Comparison of ENCODE assay signal across 25 cellular contexts in genomic region chr6:153150400-153150766, GRCh38. TPM values are rescaled to one million over a fixed set of nuclear protein-coding genes. Genes with fewer than 3 reads are reported as not detected.
DNase-seq lines count a peak whose midpoint lies in the region; ATAC-seq and TF ChIP-seq lines count a peak whose summit lies in the region.
"Had no signal": no experiment of that assay in that cellular context is flagged by ENCODE, and none has a peak within 500 bp of the region (broad histone marks: within the 10 kb centered on the region; RNA-seq: fewer than 3 reads in every experiment).

No MANE protein-coding gene starts in this region.

- H3K27me3 ChIP-seq in Caco-2 (replicated peaks; ENCODE audit: control insufficient read depth, insufficient read depth, low read length) (no peaks in the 10 kb centered on the region), endocrine pancreas (ENCODE audit: control insufficient read depth, insufficient read depth, low read length) (no peaks in the 10 kb centered on the region)
- H3K27me3 ChIP-seq: cardiac muscle cell, transverse colon had no signal

- H3K9me3 ChIP-seq in Caco-2 (no peaks in the 10 kb centered on the region), endocrine pancreas (ENCODE audit: control insufficient read depth, low read length) (no peaks in the 10 kb centered on the region)
- H3K9me3 ChIP-seq: transverse colon had no signal

- H3K27ac Mint-ChIP-seq in Caco-2 (ENCODE audit: unreplicated experiment), result no peak overlapping the region
- no peak overlapping the region for H3K27ac Mint-ChIP-seq in nephron progenitor cell
- H3K27ac Mint-ChIP-seq: activated naive CD4-positive, alpha-beta T cell treated with anti-CD3 and anti-CD28 coated beads, Interleukin-2, amount 50 U/mL, for 24 hours; activated T-helper 17 cell treated with anti-CD3 and anti-CD28 coated beads, Interleukin-2, amount 50 U/mL, for 72 hours; CD4-positive, CD25-positive, alpha-beta regulatory T cell; memory B cell; naive thymus-derived CD4-positive, alpha-beta T cell had no signal

- H3K4me1 Mint-ChIP-seq in Caco-2 (ENCODE audit: low read depth, unreplicated experiment), result no peaks in the 10 kb centered on the region
- H3K4me1 Mint-ChIP-seq in nephron progenitor cell, result peaks cover 23% of the 10 kb centered on the region
- H3K4me1 Mint-ChIP-seq: activated naive CD4-positive, alpha-beta T cell treated with anti-CD3 and anti-CD28 coated beads, Interleukin-2, amount 50 U/mL, for 24 hours; activated T-helper 17 cell treated with anti-CD3 and anti-CD28 coated beads, Interleukin-2, amount 50 U/mL, for 72 hours; memory B cell; naive thymus-derived CD4-positive, alpha-beta T cell had no signal

- ATAC-seq in left ventricle myocardium superior, result no peak
- ATAC-seq: activated T-helper 17 cell treated with anti-CD3 and anti-CD28 coated beads, Interleukin-2, amount 50 U/mL, for 72 hours; left cardiac atrium; naive thymus-derived CD4-positive, alpha-beta T cell had no signal

- H3K36me3 ChIP-seq in Caco-2 (ENCODE audit: control insufficient read depth, insufficient read depth, low read length) (no peaks in the 10 kb centered on the region), endocrine pancreas (ENCODE audit: control insufficient read depth, insufficient read depth, low read length) (no peaks in the 10 kb centered on the region)
- H3K36me3 ChIP-seq: cardiac muscle cell, spleen, transverse colon had no signal

- no peak for TF ChIP-seq CTCF in Caco-2 (IDR thresholded peaks at IDR 0.05; ENCODE audit: insufficient read depth in 1 of 2, low read depth in 1 of 2, low read length in 1 of 2, severe bottlenecking in 1 of 2, unreplicated experiment in 1 of 2)
- TF ChIP-seq CTCF in nephron progenitor cell (IDR thresholded peaks at IDR 0.05), result no peak

- no peaks in the 10 kb centered on the region for H3K4me1 ChIP-seq in Caco-2
- peaks cover 5% of the 10 kb centered on the region for H3K4me1 ChIP-seq in endocrine pancreas (ENCODE audit: control insufficient read depth, insufficient read depth, low read length)
- H3K4me1 ChIP-seq: spleen, transverse colon had no signal

- no TSS peak for BruUV-seq in Caco-2 (replicated peaks; lab: Mats Ljungman, UMichigan)

- H3K4me3 ChIP-seq in Caco-2 (ENCODE audit: low read depth, low read length) (no peak overlapping the region), endocrine pancreas (ENCODE audit: control insufficient read depth, insufficient read depth, low read length) (peak overlapping the region; percentile 74)
- H3K4me3 ChIP-seq: cardiac muscle cell, coronary artery, spleen, transverse colon had no signal

- peak overlapping the region; percentile 54 for H3K4me3 Mint-ChIP-seq in Caco-2 (ENCODE audit: unreplicated experiment)
- H3K4me3 Mint-ChIP-seq in nephron progenitor cell, result peak overlapping the region; percentile 11
- H3K4me3 Mint-ChIP-seq: activated naive CD4-positive, alpha-beta T cell treated with anti-CD3 and anti-CD28 coated beads, Interleukin-2, amount 50 U/mL, for 24 hours; activated T-helper 17 cell treated with anti-CD3 and anti-CD28 coated beads, Interleukin-2, amount 50 U/mL, for 72 hours; CD4-positive, CD25-positive, alpha-beta regulatory T cell; memory B cell; naive thymus-derived CD4-positive, alpha-beta T cell had no signal

- DNase-seq in Caco-2 (no peak), NCI-H146 treated with DMSO at 0.1 percent for 48 hours (lab: John Stamatoyannopoulos, UW; ENCODE audit: unreplicated experiment) (peak; percentile 81), nephron progenitor cell (no peak), islet precursor cell (no peak), GM03348 (ENCODE audit: low spot score) (no peak), left ventricle myocardium superior (no peak), NCI-H82 treated with DMSO at 0.1 percent for 48 hours (lab: John Stamatoyannopoulos, UW; ENCODE audit: unreplicated experiment) (no peak)
- DNase-seq: anterior cingulate cortex; CD4-positive, CD25-positive, alpha-beta regulatory T cell; DMS 273 treated with DMSO at 0.1 percent for 48 hours; left cardiac atrium; naive thymus-derived CD4-positive, alpha-beta T cell; NCI-H1092; retina; spleen; stimulated activated CD4-positive, alpha-beta T cell treated with anti-CD3 and anti-CD28 coated beads, Interleukin-4, amount 100 ng/mL, for 24 hours; stimulated activated naive CD4-positive, alpha-beta T cell treated with Interleukin-2 at 50 U/mL for 16 hours; T-helper 9 cell; transverse colon had no signal

- H3K9me3 Mint-ChIP-seq in Caco-2 (ENCODE audit: unreplicated experiment) (no peaks in the 10 kb centered on the region), nephron progenitor cell (peaks cover 4% of the 10 kb centered on the region)
- H3K9me3 Mint-ChIP-seq: activated naive CD4-positive, alpha-beta T cell treated with anti-CD3 and anti-CD28 coated beads, Interleukin-2, amount 50 U/mL, for 24 hours had no signal

- intact Hi-C loops in Caco-2 (cut with micrococcal nuclease; ENCODE audit: unreplicated experiment) (no loop called here), left ventricle myocardium superior (cut with micrococcal nuclease) (no loop called here)

- no peak overlapping the region for H3K9ac ChIP-seq in endocrine pancreas (ENCODE audit: control insufficient read depth, insufficient read depth, low read length)

- H3K36me3 Mint-ChIP-seq in Caco-2 (ENCODE audit: insufficient read depth, unreplicated experiment) (no peaks in the 10 kb centered on the region), nephron progenitor cell (ENCODE audit: low read depth) (no peaks in the 10 kb centered on the region)
- H3K36me3 Mint-ChIP-seq: activated naive CD4-positive, alpha-beta T cell treated with anti-CD3 and anti-CD28 coated beads, Interleukin-2, amount 50 U/mL, for 24 hours; CD4-positive, CD25-positive, alpha-beta regulatory T cell; memory B cell; naive thymus-derived CD4-positive, alpha-beta T cell had no signal

- CTCF ChIA-PET in Caco-2 (lab: Charles Lee), result no interaction called here

- peaks cover 7% of the 10 kb centered on the region for H3K27me3 Mint-ChIP-seq in Caco-2 (ENCODE audit: insufficient read depth, unreplicated experiment)
- peaks cover 12% of the 10 kb centered on the region for H3K27me3 Mint-ChIP-seq in nephron progenitor cell (ENCODE audit: low read depth, poor library complexity)
- H3K27me3 Mint-ChIP-seq: activated naive CD4-positive, alpha-beta T cell treated with anti-CD3 and anti-CD28 coated beads, Interleukin-2, amount 50 U/mL, for 24 hours; CD4-positive, CD25-positive, alpha-beta regulatory T cell; memory B cell; naive thymus-derived CD4-positive, alpha-beta T cell had no signal

- POLR2A ChIA-PET in Caco-2 (lab: Charles Lee), result no interaction called here

RNA-seq across cellular contexts. Expression of gene RGS17, which starts 19.3 kb away (rescaled TPM):
- total RNA-seq in Caco-2 (2022), result not detected in 2 replicates
- total RNA-seq in left ventricle myocardium superior, result 0.05 TPM
- total RNA-seq: CD4-positive, CD25-positive, alpha-beta regulatory T cell had no signal
